6 cellular contexts compared by ENCODE assay signal in genomic region chr1:1434131-1434811, GRCh38. TPM values are rescaled to one million over a fixed set of nuclear protein-coding genes. Genes with fewer than 3 reads are reported as not detected.
DNase-seq lines count a peak whose midpoint lies in the region; ATAC-seq and TF ChIP-seq lines count a peak whose summit lies in the region.

No MANE protein-coding gene starts in this region.

- CTCF ChIA-PET in activated CD8-positive, alpha-beta T cell treated with anti-CD3 and anti-CD28 coated beads for 36 hours (lab: Charles Lee) = interaction anchor here (1.0 kb wide), 1 partner anchor 34 kb away, joined by 3 read pairs; no protein-coding TSS in a partner anchor
- CTCF ChIA-PET in activated CD8-positive, alpha-beta T cell treated with anti-CD3 and anti-CD28 coated beads, Interleukin-2, amount 10 ng/mL, durations not matched to agents 7 days and 5 days (lab: Charles Lee) = no interaction called here

- 52% methylated on average over 20 of the region's 32 CpGs; no CpG with 5 or more reads in 1 of the 2 donors for WGBS in transverse colon (ENCODE audit: low coverage in 1 of 2), 2 donors

- H3K27me3 ChIP-seq in iPS-15b (ENCODE audit: control insufficient read depth, insufficient read depth, low read length) = peaks cover 3% of the 10 kb centered on the region
- no peaks in the 10 kb centered on the region for H3K27me3 ChIP-seq in transverse colon

- peak overlapping the region; percentile 88 to 96 (median 94) for H3K27ac ChIP-seq in transverse colon

- intact Hi-C loops in activated CD8-positive, alpha-beta T cell treated with anti-CD3 and anti-CD28 coated beads for 36 hours (cut with micrococcal nuclease) = no loop called here
- intact Hi-C loops in transverse colon (cut with DNase I; ENCODE audit: low total_unique reads) = no loop called here

- DNase-seq in activated CD8-positive, alpha-beta T cell treated with anti-CD3 and anti-CD28 coated beads for 36 hours = peak; percentile 50
- no peak for DNase-seq in activated CD8-positive, alpha-beta T cell treated with anti-CD3 and anti-CD28 coated beads, Interleukin-2, amount 10 ng/mL, durations not matched to agents 7 days and 5 days
- DNase-seq in transverse colon (peak; percentile 53), glomerular visceral epithelial cell (ENCODE audit: extremely low spot score) (no peak)

- peaks cover 27% of the 10 kb centered on the region for H3K27me3 Mint-ChIP-seq in activated CD8-positive, alpha-beta T cell treated with anti-CD3 and anti-CD28 coated beads for 36 hours
- peaks cover 12% of the 10 kb centered on the region for H3K27me3 Mint-ChIP-seq in activated CD8-positive, alpha-beta T cell treated with anti-CD3 and anti-CD28 coated beads, Interleukin-2, amount 10 ng/mL, durations not matched to agents 7 days and 5 days (ENCODE audit: low read depth)

- TF ChIP-seq CTCF in activated CD8-positive, alpha-beta T cell treated with anti-CD3 and anti-CD28 coated beads for 36 hours (IDR thresholded peaks at IDR 0.05) = no peak
- TF ChIP-seq CTCF in transverse colon (IDR thresholded peaks at IDR 0.05) = no peak

- no peaks in the 10 kb centered on the region for H3K9me3 Mint-ChIP-seq in activated CD8-positive, alpha-beta T cell treated with anti-CD3 and anti-CD28 coated beads for 36 hours
- H3K9me3 Mint-ChIP-seq in activated CD8-positive, alpha-beta T cell treated with anti-CD3 and anti-CD28 coated beads, Interleukin-2, amount 10 ng/mL, durations not matched to agents 7 days and 5 days (ENCODE audit: insufficient read depth) = no peaks in the 10 kb centered on the region

- H3K9ac ChIP-seq in iPS-15b (ENCODE audit: low read depth, low read length) = peak overlapping the region; percentile 70

- TF ChIP-seq POLR2A in transverse colon (IDR thresholded peaks at IDR 0.05) = no peak

- H3K36me3 ChIP-seq in iPS-15b (ENCODE audit: control insufficient read depth, insufficient read depth, low read length) (peaks cover 3% of the 10 kb centered on the region), transverse colon (no peaks in the 10 kb centered on the region)

- no peak overlapping the region for H3K27ac Mint-ChIP-seq in activated CD8-positive, alpha-beta T cell treated with anti-CD3 and anti-CD28 coated beads for 36 hours
- H3K27ac Mint-ChIP-seq in activated CD8-positive, alpha-beta T cell treated with anti-CD3 and anti-CD28 coated beads, Interleukin-2, amount 10 ng/mL, durations not matched to agents 7 days and 5 days = no peak overlapping the region

- H3K9me3 ChIP-seq in iPS-15b (ENCODE audit: control insufficient read depth, insufficient read depth, low read length) (no peaks in the 10 kb centered on the region), transverse colon (no peaks in the 10 kb centered on the region)

- TF ChIP-seq EP300 in transverse colon (IDR thresholded peaks at IDR 0.05; ENCODE audit: low read depth) = no peak

- H3K4me3 Mint-ChIP-seq in activated CD8-positive, alpha-beta T cell treated with anti-CD3 and anti-CD28 coated beads for 36 hours = no peak overlapping the region
- H3K4me3 Mint-ChIP-seq in activated CD8-positive, alpha-beta T cell treated with anti-CD3 and anti-CD28 coated beads, Interleukin-2, amount 10 ng/mL, durations not matched to agents 7 days and 5 days = no peak overlapping the region

- H3K4me3 ChIP-seq in iPS-15b (ENCODE audit: low read depth, low read length) (no peak overlapping the region), transverse colon (peak overlapping the region in 2 of 4 donors; percentile 17)

- H3K4me1 Mint-ChIP-seq in activated CD8-positive, alpha-beta T cell treated with anti-CD3 and anti-CD28 coated beads for 36 hours (ENCODE audit: low read depth) = peaks cover 10% of the 10 kb centered on the region
- peaks cover 9% of the 10 kb centered on the region for H3K4me1 Mint-ChIP-seq in activated CD8-positive, alpha-beta T cell treated with anti-CD3 and anti-CD28 coated beads, Interleukin-2, amount 10 ng/mL, durations not matched to agents 7 days and 5 days (ENCODE audit: low read depth)

- POLR2A ChIA-PET in activated CD8-positive, alpha-beta T cell treated with anti-CD3 and anti-CD28 coated beads for 36 hours (lab: Charles Lee) = interaction anchor here (0.9 to 2.8 kb wide), 3 partner anchors 27 to 34 kb away, joined by 3 to 8 read pairs (median 7); partner anchors contain the start of genes CCNL2 and MRPL20
- POLR2A ChIA-PET in activated CD8-positive, alpha-beta T cell treated with anti-CD3 and anti-CD28 coated beads, Interleukin-2, amount 10 ng/mL, durations not matched to agents 7 days and 5 days (lab: Charles Lee) = interaction anchor here (0.7 kb wide), 2 partner anchors 14 to 108 kb away, joined by 3 read pairs; partner anchors contain the start of gene ANKRD65

- in situ Hi-C loops in transverse colon (cut with MboI; ENCODE audit: low pct_ligation_motif_present in 1 of 4, low pct_unique_long_range_greater_than_20kb in 1 of 4, low sequenced_read_pairs in 3 of 4) = no loop called here

- no peaks in the 10 kb centered on the region for H3K36me3 Mint-ChIP-seq in activated CD8-positive, alpha-beta T cell treated with anti-CD3 and anti-CD28 coated beads for 36 hours (ENCODE audit: low read depth)
- H3K36me3 Mint-ChIP-seq in activated CD8-positive, alpha-beta T cell treated with anti-CD3 and anti-CD28 coated beads, Interleukin-2, amount 10 ng/mL, durations not matched to agents 7 days and 5 days (ENCODE audit: low read depth) = no peaks in the 10 kb centered on the region

- peak; percentile 18 for ATAC-seq in activated CD8-positive, alpha-beta T cell treated with anti-CD3 and anti-CD28 coated beads for 36 hours
- no peak for ATAC-seq in activated CD8-positive, alpha-beta T cell treated with anti-CD3 and anti-CD28 coated beads, Interleukin-2, amount 10 ng/mL, durations not matched to agents 7 days and 5 days
- no peak for ATAC-seq in HG02759 (IDR thresholded peaks at IDR 0.05; ENCODE audit: unreplicated experiment)

- H3K4me1 ChIP-seq in iPS-15b (ENCODE audit: control insufficient read depth, insufficient read depth, low read length) (peaks cover 7% of the 10 kb centered on the region), transverse colon (peaks cover 70 to 91% (median 88%) of the 10 kb centered on the region in 4 donors)

RNA-seq across cellular contexts. Expression of gene VWA1, which starts 1.2 kb away (rescaled TPM):
- total RNA-seq in activated CD8-positive, alpha-beta T cell treated with anti-CD3 and anti-CD28 coated beads for 36 hours = under 1 TPM; 0.72 to 0.97 TPM
- under 1 TPM; 0.21 to 0.29 TPM for total RNA-seq in activated CD8-positive, alpha-beta T cell treated with anti-CD3 and anti-CD28 coated beads, Interleukin-2, amount 10 ng/mL, durations not matched to agents 7 days and 5 days
- 10 to 100 TPM; 29.4 to 82.0 (median 51.6) TPM for total RNA-seq in transverse colon

RNA-seq across cellular contexts. Expression of gene ANKRD65, which starts 13.2 kb away (rescaled TPM):
- total RNA-seq in activated CD8-positive, alpha-beta T cell treated with anti-CD3 and anti-CD28 coated beads for 36 hours = not detected
- not detected for total RNA-seq in activated CD8-positive, alpha-beta T cell treated with anti-CD3 and anti-CD28 coated beads, Interleukin-2, amount 10 ng/mL, durations not matched to agents 7 days and 5 days
- 1 to 10 TPM in 3 of 4 donors, under 1 TPM in 1; 0.80 to 4.5 (median 1.9) TPM for total RNA-seq in transverse colon

RNA-seq across cellular contexts. Expression of gene ATAD3C, which starts 15.2 kb away (rescaled TPM):
- 1 to 10 TPM in 1 of 2 experiments, under 1 TPM in 1; 0.99 to 1.8 TPM for total RNA-seq in activated CD8-positive, alpha-beta T cell treated with anti-CD3 and anti-CD28 coated beads for 36 hours
- total RNA-seq in activated CD8-positive, alpha-beta T cell treated with anti-CD3 and anti-CD28 coated beads, Interleukin-2, amount 10 ng/mL, durations not matched to agents 7 days and 5 days = 1 to 10 TPM; 1.0 to 1.4 TPM
- total RNA-seq in transverse colon = 1 to 10 TPM in 1 of 4 donors, under 1 TPM in 2, not detected in 1; 0.75 to 1.3 (median 1.00) TPM

RNA-seq across cellular contexts. Expression of gene MRPL20, which starts 27.2 kb away (rescaled TPM):
- total RNA-seq in activated CD8-positive, alpha-beta T cell treated with anti-CD3 and anti-CD28 coated beads for 36 hours = 100 to 1,000 TPM; 127 to 129 TPM
- 100 to 1,000 TPM; 111 to 117 TPM for total RNA-seq in activated CD8-positive, alpha-beta T cell treated with anti-CD3 and anti-CD28 coated beads, Interleukin-2, amount 10 ng/mL, durations not matched to agents 7 days and 5 days
- 100 to 1,000 TPM in 1 of 4 donors, 10 to 100 TPM in 3; 40.0 to 183 (median 97.0) TPM for total RNA-seq in transverse colon

RNA-seq across cellular contexts. Expression of gene CCNL2, which starts 35.1 kb away (rescaled TPM):
- 10 to 100 TPM; 86.3 to 92.4 TPM for total RNA-seq in activated CD8-positive, alpha-beta T cell treated with anti-CD3 and anti-CD28 coated beads for 36 hours
- total RNA-seq in activated CD8-positive, alpha-beta T cell treated with anti-CD3 and anti-CD28 coated beads, Interleukin-2, amount 10 ng/mL, durations not matched to agents 7 days and 5 days = 100 to 1,000 TPM in 1 of 2 experiments, 10 to 100 TPM in 1; 98.3 to 110 TPM
- total RNA-seq in transverse colon = 100 to 1,000 TPM; 169 to 657 (median 349) TPM

Comparison
In these comparisons a context has a peak if more than half of its experiments do, and no peak if none do; other contexts are left out.
1. DNase-seq: peak in activated CD8-positive, alpha-beta T cell treated with anti-CD3 and anti-CD28 coated beads for 36 hours (single experiment) and transverse colon (single experiment); none in activated CD8-positive, alpha-beta T cell treated with anti-CD3 and anti-CD28 coated beads, Interleukin-2, amount 10 ng/mL, durations not matched to agents 7 days and 5 days (single experiment) and glomerular visceral epithelial cell (single experiment).
2. RNA of gene VWA1, which starts 1.2 kb away (total RNA-seq): 29.4 to 82.0 TPM in transverse colon; 0.72 to 0.97 TPM in activated CD8-positive, alpha-beta T cell treated with anti-CD3 and anti-CD28 coated beads for 36 hours and 0.21 to 0.29 TPM in activated CD8-positive, alpha-beta T cell treated with anti-CD3 and anti-CD28 coated beads, Interleukin-2, amount 10 ng/mL, durations not matched to agents 7 days and 5 days; every median in the first group is over 10 times any median in the second.